In genomic region chr16:82192665-82193064, GRCh38 we compare ENCODE assay signal across 10 cellular contexts. TPM values are rescaled to one million over a fixed set of nuclear protein-coding genes. Genes with fewer than 3 reads are reported as not detected.
A peak's percentile ranks its signal among the peaks of the same experiment; 100 is the strongest.
DNase-seq lines count a peak whose midpoint lies in the region; ATAC-seq and TF ChIP-seq lines count a peak whose summit lies in the region.
"Had no signal": no experiment of that assay in that cellular context is flagged by ENCODE, and none has a peak within 500 bp of the region (broad histone marks: within the 10 kb centered on the region; RNA-seq: fewer than 3 reads in every experiment).

No MANE protein-coding gene starts in this region.

- ATAC-seq in SK-N-SH treated with all-trans-retinoic acid at 6 μM for 48 hours (no peak), PC-3 (peak; percentile 97), GM21786 (IDR thresholded peaks at IDR 0.05; ENCODE audit: unreplicated experiment) (no peak)

- no peak overlapping the region for H3K9ac ChIP-seq in SK-N-SH
- H3K9ac ChIP-seq in PC-3 (ENCODE audit: low read length) = peak overlapping the region; percentile 25; the same call in 1 of the 2 replicates

- no TSS peak for BruUV-seq in PC-3 (replicated peaks; lab: Mats Ljungman, UMichigan)

- no peaks in the 10 kb centered on the region for H3K4me1 ChIP-seq in SK-N-SH (ENCODE audit: control insufficient read depth in 1 of 2, insufficient read depth in 2 of 2, low read depth in 1 of 2, low read length in 1 of 2)
- H3K4me1 ChIP-seq in PC-3 (ENCODE audit: insufficient read depth, low read length) = peaks cover 14% of the 10 kb centered on the region

- H3F3A ChIP-seq in SK-N-SH (replicated peaks; ENCODE audit: insufficient read depth) (no peaks in the 10 kb centered on the region), PC-3 (ENCODE audit: low read length, unreplicated experiment) (no peaks in the 10 kb centered on the region)

- H3K27ac ChIP-seq in SK-N-SH (ENCODE audit: low read depth in 2 of 2, low read length in 1 of 2) (no peak overlapping the region), PC-3 (ENCODE audit: low read length) (peak overlapping the region; percentile 76), caudate nucleus (ENCODE audit: low read depth, low read length) (no peak overlapping the region)
- H3K27ac ChIP-seq: SJSA1 had no signal

- 5% methylated on average over 4 of the region's 4 CpGs for WGBS in SK-N-SH (ENCODE audit: low lambda C conversion rate)

- no peak for TF ChIP-seq RAD21 in SK-N-SH (IDR thresholded peaks at IDR 0.05; ENCODE audit: low read length)

- TF ChIP-seq EP300 in SK-N-SH (IDR thresholded peaks at IDR 0.05; ENCODE audit: borderline replicate concordance in 1 of 2, low read depth in 1 of 2, low read length in 1 of 2) = no peak

- H3K4me3 ChIP-seq in SK-N-SH (ENCODE audit: low read depth in 2 of 2, low read length in 1 of 2) = no peak overlapping the region
- peak overlapping the region; percentile 31; the same call in 1 of the 2 replicates for H3K4me3 ChIP-seq in PC-3 (ENCODE audit: low read length)
- no peak overlapping the region for H3K4me3 ChIP-seq in epithelial cell of esophagus (ENCODE audit: low read length)
- H3K4me3 ChIP-seq: SJSA1 had no signal

- H3K27me3 ChIP-seq in SK-N-SH (ENCODE audit: insufficient read depth) = no peaks in the 10 kb centered on the region
- no peaks in the 10 kb centered on the region for H3K27me3 ChIP-seq in PC-3 (ENCODE audit: low read length)

- no peaks in the 10 kb centered on the region for H3K9me3 ChIP-seq in SK-N-SH
- no peaks in the 10 kb centered on the region for H3K9me3 ChIP-seq in PC-3 (ENCODE audit: low read length)
- H3K9me3 ChIP-seq: SJSA1 had no signal

- intact Hi-C loops in PC-3 (cut with micrococcal nuclease) = no loop called here

- H3K9me2 ChIP-seq in SK-N-SH = no peaks in the 10 kb centered on the region
- no peaks in the 10 kb centered on the region for H3K9me2 ChIP-seq in PC-3 (replicated peaks; ENCODE audit: low read length)

- CTCF ChIA-PET in SK-N-SH (lab: Yijun Ruan, JAX) (no interaction called here), PC-3 (lab: Charles Lee) (no interaction called here)

- H3K79me2 ChIP-seq in SK-N-SH (ENCODE audit: insufficient read depth) = no peaks in the 10 kb centered on the region
- no peaks in the 10 kb centered on the region for H3K79me2 ChIP-seq in PC-3 (ENCODE audit: low read length)

- no peaks in the 10 kb centered on the region for H3K36me3 ChIP-seq in SK-N-SH (replicated peaks in 1 of 2; ENCODE audit: control insufficient read depth in 1 of 2, insufficient read depth in 2 of 2, low read length in 1 of 2)
- H3K36me3 ChIP-seq in PC-3 (ENCODE audit: low read depth, low read length) = no peaks in the 10 kb centered on the region
- H3K36me3 ChIP-seq: SJSA1 had no signal

- POLR2A ChIA-PET in SK-N-SH (lab: Yijun Ruan, JAX) (no interaction called here), PC-3 (lab: Charles Lee; ENCODE audit: unreplicated experiment) (no interaction called here)

- H4K20me1 ChIP-seq in SK-N-SH (ENCODE audit: insufficient read depth) (no peaks in the 10 kb centered on the region), PC-3 (ENCODE audit: low read length) (no peaks in the 10 kb centered on the region)

- no peak overlapping the region; the same call in 1 of the 2 replicates for H3K4me2 ChIP-seq in SK-N-SH
- peak overlapping the region; percentile 70 for H3K4me2 ChIP-seq in PC-3 (ENCODE audit: low read length)

- no peak for TF ChIP-seq CTCF in SK-N-SH (IDR thresholded peaks at IDR 0.05)
- no peak for TF ChIP-seq CTCF in PC-3 (conservative IDR thresholded peaks at IDR 0.05; ENCODE audit: low read depth, low read length)
- no peak for TF ChIP-seq CTCF in epithelial cell of esophagus (IDR thresholded peaks at IDR 0.05; ENCODE audit: insufficient read depth, low read depth, low read length, missing control alignments)

- DNase-seq in SK-N-SH (no peak), PC-3 (peak; percentile 71), epithelial cell of esophagus (ENCODE audit: low read depth) (peak; percentile 91), caudate nucleus (lab: John Stamatoyannopoulos, UW) (no peak), NCI-H1930 (lab: John Stamatoyannopoulos, UW) (no peak)
- DNase-seq in stimulated activated CD4-positive, alpha-beta T cell treated with anti-CD3 and anti-CD28 coated beads, Interleukin-4, amount 100 ng/mL, for 48 hours (ENCODE audit: low read depth in 2 of 2) = peak; percentile 4 to 5
- DNase-seq: H9 had no signal

- H2AFZ ChIP-seq in SK-N-SH (ENCODE audit: low read depth) = peak overlapping the region; percentile 56; the same call in 1 of the 2 replicates
- H2AFZ ChIP-seq in PC-3 (ENCODE audit: low read length) = peak overlapping the region; percentile 80

TF ChIP-seq in SK-N-SH, 30 proteins besides CTCF, POLR2A, EP300 and RAD21 (continues in another document):
- TF ChIP-seq FOXM1 (IDR thresholded peaks at IDR 0.05; ENCODE audit: low read depth) (no peak), SIN3A (IDR thresholded peaks at IDR 0.05; ENCODE audit: borderline replicate concordance, low read depth, low read length) (no peak), YY1 (IDR thresholded peaks at IDR 0.05; ENCODE audit: low read depth) (no peak), MAX (IDR thresholded peaks at IDR 0.05; ENCODE audit: low read depth) (no peak), CHD2 (IDR thresholded peaks at IDR 0.05; ENCODE audit: low read length, partially characterized antibody) (no peak), MEF2A (IDR thresholded peaks at IDR 0.05; ENCODE audit: borderline replicate concordance, low read depth) (no peak), RXRA (IDR thresholded peaks at IDR 0.05; ENCODE audit: borderline replicate concordance, low read depth) (no peak), USF1 (IDR thresholded peaks at IDR 0.05; ENCODE audit: borderline replicate concordance, low read depth) (no peak), RFX5 (IDR thresholded peaks at IDR 0.05; ENCODE audit: low read length) (no peak), MXI1 (IDR thresholded peaks at IDR 0.05; ENCODE audit: low read depth, low read length) (no peak), PBX3 (IDR thresholded peaks at IDR 0.05) (no peak), GABPA (IDR thresholded peaks at IDR 0.05; ENCODE audit: low read depth) (no peak)

TF ChIP-seq in SK-N-SH treated with all-trans-retinoic acid at 6 μM for 48 hours, 23 proteins besides CTCF, POLR2A, EP300 and RAD21 (continues in another document):
- no peak for TF ChIP-seq PATZ1 (CRISPR knock-in tag; IDR thresholded peaks at IDR 0.05; ENCODE audit: borderline replicate concordance)
- TF ChIP-seq ZNF70 (CRISPR knock-in tag; IDR thresholded peaks at IDR 0.05) = no peak
- no peak for TF ChIP-seq BACH2 (CRISPR knock-in tag; IDR thresholded peaks at IDR 0.05; ENCODE audit: borderline replicate concordance)
- TF ChIP-seq CSDC2 (CRISPR knock-in tag; IDR thresholded peaks at IDR 0.05) = no peak
- no peak for TF ChIP-seq ARNTL (CRISPR knock-in tag; IDR thresholded peaks at IDR 0.05; ENCODE audit: borderline replicate concordance, low read depth)
- TF ChIP-seq TOX (CRISPR knock-in tag; IDR thresholded peaks at IDR 0.05; ENCODE audit: borderline replicate concordance) = no peak
- TF ChIP-seq RARB (CRISPR knock-in tag; IDR thresholded peaks at IDR 0.05) = no peak
- TF ChIP-seq ZFP30 (CRISPR knock-in tag; IDR thresholded peaks at IDR 0.05) = no peak
- no peak for TF ChIP-seq CREB5 (CRISPR knock-in tag; IDR thresholded peaks at IDR 0.05; ENCODE audit: low read depth)
- no peak for TF ChIP-seq ZNF8 (CRISPR knock-in tag; IDR thresholded peaks at IDR 0.05)

RNA-seq across cellular contexts. Expression of gene MPHOSPH6, which starts 22.6 kb away (rescaled TPM):
- polyA plus RNA-seq in SK-N-SH (2012; rRNA removed) = 9.4 and 11.8 TPM in 2 replicates
- polyA plus RNA-seq in SK-N-SH (2012; cell fraction: cytosol; rRNA removed) = 14.6 and 24.9 TPM in 2 replicates
- 6.4 and 13.1 TPM in 2 replicates for polyA plus RNA-seq in SK-N-SH (2012; cell fraction: nucleus; rRNA removed)
- total RNA-seq in PC-3 (2014; rRNA removed) = 23.5 and 28.9 TPM in 2 replicates

Comparison
In these comparisons a context has a peak if more than half of its experiments do, and no peak if none do; other contexts are left out.
1. DNase-seq: peak in PC-3 (single experiment), epithelial cell of esophagus (single experiment) and stimulated activated CD4-positive, alpha-beta T cell treated with anti-CD3 and anti-CD28 coated beads, Interleukin-4, amount 100 ng/mL, for 48 hours (2 of 2); none in SK-N-SH (single experiment), caudate nucleus (0 of 61) and NCI-H1930 (0 of 2).